1 cellular context compared by ENCODE assay signal in the genomic region with DNA sequence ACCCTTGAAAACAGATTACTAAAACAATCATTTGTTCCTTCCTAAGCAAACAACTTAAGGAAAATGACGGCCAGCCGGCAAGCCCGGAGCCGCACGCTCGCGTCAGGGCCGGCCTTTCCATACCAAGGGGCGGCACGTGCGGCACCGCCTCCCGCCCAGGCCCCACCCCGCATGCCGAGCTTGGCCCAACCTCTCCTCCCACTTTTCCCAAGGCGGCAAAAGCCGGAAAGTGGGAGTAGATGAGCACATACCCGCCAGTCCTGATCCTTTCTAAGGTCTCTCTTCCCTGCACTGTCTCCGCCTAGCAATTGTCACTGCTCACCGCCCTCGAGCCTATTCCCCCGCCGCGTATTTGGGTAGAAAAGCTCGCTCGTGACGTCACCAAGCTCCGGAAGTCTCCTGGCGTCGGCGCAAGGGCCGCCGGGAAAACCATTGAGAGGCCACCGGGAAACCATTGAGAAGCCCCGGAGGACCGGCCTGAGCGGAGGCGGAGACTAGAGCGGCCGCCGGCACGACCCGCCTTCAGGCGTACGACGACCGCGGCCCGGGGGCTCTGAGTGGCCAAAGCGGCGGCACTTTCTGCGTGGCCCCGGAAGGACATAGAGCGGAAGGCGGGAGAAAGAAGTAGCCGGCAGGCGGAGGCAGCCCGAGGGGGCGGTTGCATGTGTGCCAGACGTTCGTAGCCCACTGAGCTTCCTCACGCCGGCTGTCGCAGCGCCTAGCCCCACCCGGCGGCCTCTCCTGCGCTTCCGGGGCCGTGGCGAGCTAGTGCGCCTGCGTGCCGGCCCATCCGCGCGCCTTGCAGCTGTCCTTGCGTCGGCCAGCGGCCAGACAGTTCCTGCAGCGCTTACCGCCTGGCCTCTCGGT.
A peak's percentile ranks its signal among the peaks of the same experiment; 100 is the strongest.
TF ChIP-seq lines count a peak whose summit lies in the region.

A gene with protein sequence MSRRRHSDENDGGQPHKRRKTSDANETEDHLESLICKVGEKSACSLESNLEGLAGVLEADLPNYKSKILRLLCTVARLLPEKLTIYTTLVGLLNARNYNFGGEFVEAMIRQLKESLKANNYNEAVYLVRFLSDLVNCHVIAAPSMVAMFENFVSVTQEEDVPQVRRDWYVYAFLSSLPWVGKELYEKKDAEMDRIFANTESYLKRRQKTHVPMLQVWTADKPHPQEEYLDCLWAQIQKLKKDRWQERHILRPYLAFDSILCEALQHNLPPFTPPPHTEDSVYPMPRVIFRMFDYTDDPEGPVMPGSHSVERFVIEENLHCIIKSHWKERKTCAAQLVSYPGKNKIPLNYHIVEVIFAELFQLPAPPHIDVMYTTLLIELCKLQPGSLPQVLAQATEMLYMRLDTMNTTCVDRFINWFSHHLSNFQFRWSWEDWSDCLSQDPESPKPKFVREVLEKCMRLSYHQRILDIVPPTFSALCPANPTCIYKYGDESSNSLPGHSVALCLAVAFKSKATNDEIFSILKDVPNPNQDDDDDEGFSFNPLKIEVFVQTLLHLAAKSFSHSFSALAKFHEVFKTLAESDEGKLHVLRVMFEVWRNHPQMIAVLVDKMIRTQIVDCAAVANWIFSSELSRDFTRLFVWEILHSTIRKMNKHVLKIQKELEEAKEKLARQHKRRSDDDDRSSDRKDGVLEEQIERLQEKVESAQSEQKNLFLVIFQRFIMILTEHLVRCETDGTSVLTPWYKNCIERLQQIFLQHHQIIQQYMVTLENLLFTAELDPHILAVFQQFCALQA (plus strand): TSS at position 830 of the 867 bp plus-strand sequence. CDS start 61 bp downstream, outside the sequence.
A gene (minus strand): TSS at position 377 of the 867 bp plus-strand sequence. CDS start 5,806 bp downstream, outside the sequence.

TF ChIP-seq in K562, 482 proteins besides CTCF, POLR2A, EP300 and RAD21 (continued from another document and continues in another):
- TF ChIP-seq POLR2B (IDR thresholded peaks at IDR 0.05; ENCODE audit: low read depth, partially characterized antibody), result peak; percentile 52
- no peak; the same call in 1 of the 2 replicates for TF ChIP-seq TAL1 (IDR thresholded peaks at IDR 0.05)
- TF ChIP-seq ZNF551 (CRISPR knock-in tag; IDR thresholded peaks at IDR 0.05), result no peak
- peak; percentile 27 to 74; a peak in 1 of 4 replicates for TF ChIP-seq FOXK2 (conservative IDR thresholded peaks at IDR 0.05 in 1 of 2, IDR thresholded peaks at IDR 0.05 in 1 of 2; ENCODE audit: low read depth in 2 of 2)
- TF ChIP-seq ZNF766 (CRISPR knock-in tag; conservative IDR thresholded peaks at IDR 0.05), result 0 out of 2 replicates have a peak, but pooled peaks have one; percentile 79
- TF ChIP-seq MCM7 (IDR thresholded peaks at IDR 0.05), result no peak
- TF ChIP-seq CC2D1A (IDR thresholded peaks at IDR 0.05), result no peak
- peak; percentile 65; the same call in 1 of the 2 replicates for TF ChIP-seq HDAC2 (IDR thresholded peaks at IDR 0.05)
- TF ChIP-seq, protein P1, sequence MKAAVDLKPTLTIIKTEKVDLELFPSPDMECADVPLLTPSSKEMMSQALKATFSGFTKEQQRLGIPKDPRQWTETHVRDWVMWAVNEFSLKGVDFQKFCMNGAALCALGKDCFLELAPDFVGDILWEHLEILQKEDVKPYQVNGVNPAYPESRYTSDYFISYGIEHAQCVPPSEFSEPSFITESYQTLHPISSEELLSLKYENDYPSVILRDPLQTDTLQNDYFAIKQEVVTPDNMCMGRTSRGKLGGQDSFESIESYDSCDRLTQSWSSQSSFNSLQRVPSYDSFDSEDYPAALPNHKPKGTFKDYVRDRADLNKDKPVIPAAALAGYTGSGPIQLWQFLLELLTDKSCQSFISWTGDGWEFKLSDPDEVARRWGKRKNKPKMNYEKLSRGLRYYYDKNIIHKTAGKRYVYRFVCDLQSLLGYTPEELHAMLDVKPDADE (conservative IDR thresholded peaks at IDR 0.05; ENCODE audit: control insufficient read depth, low read depth, low read length), result peak; percentile 68; the same call in 1 of the 2 replicates
- no peak for TF ChIP-seq POLR3G (IDR thresholded peaks at IDR 0.05; ENCODE audit: extremely low read depth, insufficient read length, insufficient replicate concordance)
- TF ChIP-seq ZNF668 (CRISPR knock-in tag; IDR thresholded peaks at IDR 0.05), result no peak
- no peak for TF ChIP-seq GATA2 (CRISPR knock-in tag; IDR thresholded peaks at IDR 0.05)
- no peak for TF ChIP-seq HNRNPH1 (optimal IDR thresholded peaks at IDR 0.05; ENCODE audit: low read depth, low read length)
- TF ChIP-seq FUS (optimal IDR thresholded peaks at IDR 0.05; ENCODE audit: low read depth, low read length), result no peak
- no peak for TF ChIP-seq ASH1L (IDR thresholded peaks at IDR 0.05; ENCODE audit: borderline replicate concordance, low read depth, partially characterized antibody)
- TF ChIP-seq SIN3B (IDR thresholded peaks at IDR 0.05; ENCODE audit: low read depth), result peak; percentile 29; the same call in 1 of the 2 replicates
- TF ChIP-seq GATAD2B (IDR thresholded peaks at IDR 0.05; ENCODE audit: borderline replicate concordance), result no peak
- peak; percentile 81 for TF ChIP-seq HMGN3 (IDR thresholded peaks at IDR 0.05; ENCODE audit: borderline replicate concordance, extremely low read depth, insufficient read length, low read depth, low read length)
- TF ChIP-seq, protein P2, sequence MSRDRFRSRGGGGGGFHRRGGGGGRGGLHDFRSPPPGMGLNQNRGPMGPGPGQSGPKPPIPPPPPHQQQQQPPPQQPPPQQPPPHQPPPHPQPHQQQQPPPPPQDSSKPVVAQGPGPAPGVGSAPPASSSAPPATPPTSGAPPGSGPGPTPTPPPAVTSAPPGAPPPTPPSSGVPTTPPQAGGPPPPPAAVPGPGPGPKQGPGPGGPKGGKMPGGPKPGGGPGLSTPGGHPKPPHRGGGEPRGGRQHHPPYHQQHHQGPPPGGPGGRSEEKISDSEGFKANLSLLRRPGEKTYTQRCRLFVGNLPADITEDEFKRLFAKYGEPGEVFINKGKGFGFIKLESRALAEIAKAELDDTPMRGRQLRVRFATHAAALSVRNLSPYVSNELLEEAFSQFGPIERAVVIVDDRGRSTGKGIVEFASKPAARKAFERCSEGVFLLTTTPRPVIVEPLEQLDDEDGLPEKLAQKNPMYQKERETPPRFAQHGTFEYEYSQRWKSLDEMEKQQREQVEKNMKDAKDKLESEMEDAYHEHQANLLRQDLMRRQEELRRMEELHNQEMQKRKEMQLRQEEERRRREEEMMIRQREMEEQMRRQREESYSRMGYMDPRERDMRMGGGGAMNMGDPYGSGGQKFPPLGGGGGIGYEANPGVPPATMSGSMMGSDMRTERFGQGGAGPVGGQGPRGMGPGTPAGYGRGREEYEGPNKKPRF (IDR thresholded peaks at IDR 0.05; ENCODE audit: low read depth, low read length), result no peak
- no peak for TF ChIP-seq ZNF717 (CRISPR knock-in tag; IDR thresholded peaks at IDR 0.05)
- no peak for TF ChIP-seq BCL6 (CRISPR knock-in tag; IDR thresholded peaks at IDR 0.05)
- TF ChIP-seq TCFL5 (CRISPR knock-in tag; conservative IDR thresholded peaks at IDR 0.05), result no peak
- TF ChIP-seq NR2C1 (IDR thresholded peaks at IDR 0.05), result peak; percentile 98
- peak; percentile 98 for TF ChIP-seq NR2C1 (tag; IDR thresholded peaks at IDR 0.05)
- TF ChIP-seq, protein P3, sequence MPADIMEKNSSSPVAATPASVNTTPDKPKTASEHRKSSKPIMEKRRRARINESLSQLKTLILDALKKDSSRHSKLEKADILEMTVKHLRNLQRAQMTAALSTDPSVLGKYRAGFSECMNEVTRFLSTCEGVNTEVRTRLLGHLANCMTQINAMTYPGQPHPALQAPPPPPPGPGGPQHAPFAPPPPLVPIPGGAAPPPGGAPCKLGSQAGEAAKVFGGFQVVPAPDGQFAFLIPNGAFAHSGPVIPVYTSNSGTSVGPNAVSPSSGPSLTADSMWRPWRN (IDR thresholded peaks at IDR 0.05; ENCODE audit: low read depth), result peak; percentile 66
- TF ChIP-seq SRSF7 (optimal IDR thresholded peaks at IDR 0.05; ENCODE audit: low read depth, low read length), result no peak
- no peak for TF ChIP-seq NEUROD1 (IDR thresholded peaks at IDR 0.05; ENCODE audit: borderline replicate concordance, low read depth, low read length, partially characterized antibody)
- TF ChIP-seq BACH1 (tag; IDR thresholded peaks at IDR 0.05), result no peak
- peak; percentile 88 for TF ChIP-seq SAP30 (IDR thresholded peaks at IDR 0.05; ENCODE audit: borderline replicate concordance, insufficient read depth, low read depth, low read length, poor library complexity, severe bottlenecking)
- TF ChIP-seq RBM14 (IDR thresholded peaks at IDR 0.05; ENCODE audit: borderline replicate concordance, insufficient read depth, low read depth, low read length), result no peak
- peak; percentile 19 for TF ChIP-seq DACH1 (IDR thresholded peaks at IDR 0.05; ENCODE audit: partially characterized antibody)
- TF ChIP-seq ZNF707 (CRISPR knock-in tag; conservative IDR thresholded peaks at IDR 0.05), result no peak
- TF ChIP-seq RBM39 (optimal IDR thresholded peaks at IDR 0.05; ENCODE audit: low read depth, low read length), result no peak
- no peak for TF ChIP-seq MIER1 (IDR thresholded peaks at IDR 0.05; ENCODE audit: low read depth)
- TF ChIP-seq CBFB (CRISPR knock-in tag; IDR thresholded peaks at IDR 0.05), result no peak
- TF ChIP-seq KDM1A (IDR thresholded peaks at IDR 0.05), result no peak
- TF ChIP-seq, protein P4, sequence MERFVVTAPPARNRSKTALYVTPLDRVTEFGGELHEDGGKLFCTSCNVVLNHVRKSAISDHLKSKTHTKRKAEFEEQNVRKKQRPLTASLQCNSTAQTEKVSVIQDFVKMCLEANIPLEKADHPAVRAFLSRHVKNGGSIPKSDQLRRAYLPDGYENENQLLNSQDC (CRISPR knock-in tag; IDR thresholded peaks at IDR 0.05), result no peak
- TF ChIP-seq ZFP30 (CRISPR knock-in tag; IDR thresholded peaks at IDR 0.05; ENCODE audit: borderline replicate concordance), result no peak
- peak in 1 of 2 experiments; percentile 90; a peak in 1 of 4 replicates for TF ChIP-seq FOXA3 (CRISPR knock-in tag; conservative IDR thresholded peaks at IDR 0.05 in 1 of 2, IDR thresholded peaks at IDR 0.05 in 1 of 2)
- TF ChIP-seq HMG20A (CRISPR knock-in tag; conservative IDR thresholded peaks at IDR 0.05), result no peak
- TF ChIP-seq ETV1 (tag; conservative IDR thresholded peaks at IDR 0.05; ENCODE audit: low read depth), result peak; percentile 88
- TF ChIP-seq MCM3 (IDR thresholded peaks at IDR 0.05), result no peak
- TF ChIP-seq, protein P5, sequence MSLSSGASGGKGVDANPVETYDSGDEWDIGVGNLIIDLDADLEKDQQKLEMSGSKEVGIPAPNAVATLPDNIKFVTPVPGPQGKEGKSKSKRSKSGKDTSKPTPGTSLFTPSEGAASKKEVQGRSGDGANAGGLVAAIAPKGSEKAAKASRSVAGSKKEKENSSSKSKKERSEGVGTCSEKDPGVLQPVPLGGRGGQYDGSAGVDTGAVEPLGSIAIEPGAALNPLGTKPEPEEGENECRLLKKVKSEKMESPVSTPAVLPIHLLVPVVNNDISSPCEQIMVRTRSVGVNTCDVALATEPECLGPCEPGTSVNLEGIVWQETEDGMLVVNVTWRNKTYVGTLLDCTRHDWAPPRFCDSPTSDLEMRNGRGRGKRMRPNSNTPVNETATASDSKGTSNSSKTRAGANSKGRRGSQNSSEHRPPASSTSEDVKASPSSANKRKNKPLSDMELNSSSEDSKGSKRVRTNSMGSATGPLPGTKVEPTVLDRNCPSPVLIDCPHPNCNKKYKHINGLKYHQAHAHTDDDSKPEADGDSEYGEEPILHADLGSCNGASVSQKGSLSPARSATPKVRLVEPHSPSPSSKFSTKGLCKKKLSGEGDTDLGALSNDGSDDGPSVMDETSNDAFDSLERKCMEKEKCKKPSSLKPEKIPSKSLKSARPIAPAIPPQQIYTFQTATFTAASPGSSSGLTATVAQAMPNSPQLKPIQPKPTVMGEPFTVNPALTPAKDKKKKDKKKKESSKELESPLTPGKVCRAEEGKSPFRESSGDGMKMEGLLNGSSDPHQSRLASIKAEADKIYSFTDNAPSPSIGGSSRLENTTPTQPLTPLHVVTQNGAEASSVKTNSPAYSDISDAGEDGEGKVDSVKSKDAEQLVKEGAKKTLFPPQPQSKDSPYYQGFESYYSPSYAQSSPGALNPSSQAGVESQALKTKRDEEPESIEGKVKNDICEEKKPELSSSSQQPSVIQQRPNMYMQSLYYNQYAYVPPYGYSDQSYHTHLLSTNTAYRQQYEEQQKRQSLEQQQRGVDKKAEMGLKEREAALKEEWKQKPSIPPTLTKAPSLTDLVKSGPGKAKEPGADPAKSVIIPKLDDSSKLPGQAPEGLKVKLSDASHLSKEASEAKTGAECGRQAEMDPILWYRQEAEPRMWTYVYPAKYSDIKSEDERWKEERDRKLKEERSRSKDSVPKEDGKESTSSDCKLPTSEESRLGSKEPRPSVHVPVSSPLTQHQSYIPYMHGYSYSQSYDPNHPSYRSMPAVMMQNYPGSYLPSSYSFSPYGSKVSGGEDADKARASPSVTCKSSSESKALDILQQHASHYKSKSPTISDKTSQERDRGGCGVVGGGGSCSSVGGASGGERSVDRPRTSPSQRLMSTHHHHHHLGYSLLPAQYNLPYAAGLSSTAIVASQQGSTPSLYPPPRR (CRISPR knock-in tag; IDR thresholded peaks at IDR 0.05; ENCODE audit: borderline replicate concordance), result no peak
- TF ChIP-seq, protein P6, sequence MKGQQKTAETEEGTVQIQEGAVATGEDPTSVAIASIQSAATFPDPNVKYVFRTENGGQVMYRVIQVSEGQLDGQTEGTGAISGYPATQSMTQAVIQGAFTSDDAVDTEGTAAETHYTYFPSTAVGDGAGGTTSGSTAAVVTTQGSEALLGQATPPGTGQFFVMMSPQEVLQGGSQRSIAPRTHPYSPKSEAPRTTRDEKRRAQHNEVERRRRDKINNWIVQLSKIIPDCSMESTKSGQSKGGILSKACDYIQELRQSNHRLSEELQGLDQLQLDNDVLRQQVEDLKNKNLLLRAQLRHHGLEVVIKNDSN (CRISPR knock-in tag; IDR thresholded peaks at IDR 0.05), result peak; percentile 93
- peak; percentile 78 for TF ChIP-seq SP1 (CRISPR knock-in tag; IDR thresholded peaks at IDR 0.05)
- TF ChIP-seq, protein P7, sequence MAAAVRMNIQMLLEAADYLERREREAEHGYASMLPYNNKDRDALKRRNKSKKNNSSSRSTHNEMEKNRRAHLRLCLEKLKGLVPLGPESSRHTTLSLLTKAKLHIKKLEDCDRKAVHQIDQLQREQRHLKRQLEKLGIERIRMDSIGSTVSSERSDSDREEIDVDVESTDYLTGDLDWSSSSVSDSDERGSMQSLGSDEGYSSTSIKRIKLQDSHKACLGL (CRISPR knock-in tag; IDR thresholded peaks at IDR 0.05; ENCODE audit: borderline replicate concordance, poor library complexity, severe bottlenecking), result peak; percentile 47
- peak in 1 of 2 experiments; percentile 3; a peak in 1 of 4 replicates for TF ChIP-seq RCOR1 (IDR thresholded peaks at IDR 0.05; ENCODE audit: borderline replicate concordance in 1 of 2, low read depth in 2 of 2, low read length in 2 of 2)
- TF ChIP-seq MCM2 (IDR thresholded peaks at IDR 0.05; ENCODE audit: low read depth), result no peak
- TF ChIP-seq KAT8 (IDR thresholded peaks at IDR 0.05; ENCODE audit: low read depth), result no peak
- TF ChIP-seq SLC30A9 (CRISPR knock-in tag; IDR thresholded peaks at IDR 0.05), result no peak
- peak; percentile 78; the same call in 1 of the 2 replicates for TF ChIP-seq ZNF197 (CRISPR knock-in tag; IDR thresholded peaks at IDR 0.05; ENCODE audit: low read depth)
- no peak for TF ChIP-seq ZNF77 (CRISPR knock-in tag; IDR thresholded peaks at IDR 0.05)
- no peak for TF ChIP-seq LARP7 (IDR thresholded peaks at IDR 0.05)
